1 cellular context compared by ENCODE assay signal in the genomic region with DNA sequence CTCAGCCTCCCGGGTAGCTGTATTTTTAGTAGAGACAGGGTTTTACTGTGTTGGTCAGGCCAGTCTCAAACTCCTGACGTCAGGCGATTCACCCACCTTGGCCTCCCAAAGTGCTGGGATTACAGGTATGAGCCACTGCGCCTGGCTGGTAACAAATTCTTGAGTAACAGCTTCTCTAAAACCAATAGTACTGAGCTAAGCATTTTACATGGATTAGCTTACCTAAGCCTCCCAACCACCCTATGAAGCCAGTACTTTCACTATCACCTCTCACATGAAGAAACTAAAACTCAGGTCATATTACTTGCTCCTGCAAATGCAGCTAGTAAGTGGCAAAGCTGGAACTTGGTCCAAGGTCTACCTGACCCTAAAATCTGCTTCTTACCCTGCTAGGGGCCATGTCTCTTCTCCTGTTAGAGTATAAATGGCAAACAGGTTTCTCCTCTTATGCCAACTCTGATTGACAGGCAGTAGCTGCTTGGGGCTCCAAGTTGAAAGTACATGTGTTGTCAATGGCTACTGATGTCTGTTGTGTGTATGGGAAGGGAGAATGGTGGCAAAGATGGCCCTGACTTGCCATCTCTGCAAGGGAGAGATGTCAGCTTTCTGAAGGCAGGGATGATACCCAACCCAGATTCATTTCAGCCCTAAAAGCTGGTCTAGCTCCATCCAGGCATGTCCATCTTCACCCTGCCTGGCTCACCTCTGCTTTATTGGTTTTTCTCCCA.
TF ChIP-seq lines count a peak whose summit lies in the region.

No MANE protein-coding gene starts in this region.

TF ChIP-seq in IMR-90, 13 proteins besides CTCF, POLR2A, EP300 and RAD21:
- peak; percentile 43; the same call in 1 of the 2 replicates for TF ChIP-seq MAFK (IDR thresholded peaks at IDR 0.05; ENCODE audit: low read depth, low read length)
- no peak for TF ChIP-seq CEBPB (IDR thresholded peaks at IDR 0.05; ENCODE audit: low read depth, low read length)
